8 cellular contexts compared by ENCODE assay signal in the genomic region with DNA sequence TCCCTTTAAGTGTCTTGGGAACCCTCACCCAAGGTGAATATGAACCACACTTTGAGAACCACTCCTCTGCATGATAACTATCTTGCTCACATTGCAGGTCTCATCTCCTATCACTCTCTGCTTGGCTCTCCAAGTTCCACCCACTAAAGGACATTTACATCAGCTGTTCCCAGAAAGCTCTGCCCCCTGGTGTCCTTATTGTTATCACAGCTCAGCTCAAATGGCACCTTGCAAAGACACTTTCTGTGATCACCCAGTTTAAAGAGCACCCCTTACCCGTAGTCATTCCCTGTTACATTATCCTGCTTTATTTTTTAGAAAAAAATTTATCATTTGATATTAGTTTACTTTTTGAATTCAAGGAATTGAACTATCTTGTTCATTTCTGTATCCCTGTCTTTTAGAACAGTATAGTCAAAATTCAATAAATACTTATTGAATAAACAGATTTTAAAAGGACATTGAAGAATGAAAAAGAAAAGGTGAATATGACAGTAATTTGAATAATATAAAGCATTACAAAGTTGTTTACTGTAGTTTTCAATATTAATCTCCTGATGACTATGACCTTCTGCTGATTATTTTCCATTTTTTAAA. TPM values are rescaled to one million over a fixed set of nuclear protein-coding genes. Genes with fewer than 3 reads are reported as not detected.
A peak's percentile ranks its signal among the peaks of the same experiment; 100 is the strongest.
DNase-seq lines count a peak whose midpoint lies in the region; ATAC-seq and TF ChIP-seq lines count a peak whose summit lies in the region.

No MANE protein-coding gene starts in this region.

- peak; percentile 72 for TF ChIP-seq CTCF in epithelial cell of proximal tubule (conservative IDR thresholded peaks at IDR 0.05; ENCODE audit: low read depth, low read length)

- no peaks in the 10 kb centered on the region for H3K4me1 ChIP-seq in neuronal stem cell (ENCODE audit: control insufficient read depth in 2 of 2, insufficient read depth in 1 of 2, low read depth in 1 of 2, low read length in 2 of 2)

- H3K23ac ChIP-seq in neuronal stem cell (ENCODE audit: low read depth, low read length, poor library complexity), result no peak overlapping the region

- no peaks in the 10 kb centered on the region for H3K9me3 ChIP-seq in neuronal stem cell (replicated peaks in 1 of 2; ENCODE audit: control insufficient read depth in 2 of 2, insufficient read depth in 1 of 2, low read depth in 1 of 2, low read length in 2 of 2)

- no peak overlapping the region for H3K27ac ChIP-seq in neuronal stem cell (replicated peaks; ENCODE audit: low read length)

- peak; percentile 51 for DNase-seq in EL
- DNase-seq in NCI-H1694 (lab: John Stamatoyannopoulos, UW), result peak; percentile 32
- peak; percentile 18 to 32 for DNase-seq in activated CD4-positive, alpha-beta T cell treated with anti-CD3 and anti-CD28 coated beads, Interleukin-2, amount 50 U/mL, for 4 hours
- peak; percentile 9 for DNase-seq in epithelial cell of proximal tubule (ENCODE audit: low read depth)
- DNase-seq in neuronal stem cell (ENCODE audit: low spot score), result peak; percentile 8
- DNase-seq in OCI-M2 (lab: John Stamatoyannopoulos, UW; ENCODE audit: unreplicated experiment), result no peak

- H2AFZ ChIP-seq in neuronal stem cell (ENCODE audit: low read length), result no peak overlapping the region

- no peak overlapping the region for H4K91ac ChIP-seq in neuronal stem cell (ENCODE audit: low read depth, low read length, poor library complexity)

- no peaks in the 10 kb centered on the region for H3K79me1 ChIP-seq in neuronal stem cell (ENCODE audit: low read depth, low read length)

- H3K9ac ChIP-seq in neuronal stem cell (ENCODE audit: low read depth, low read length, poor library complexity), result no peak overlapping the region

- no peak overlapping the region for H2BK12ac ChIP-seq in neuronal stem cell (ENCODE audit: low read length)

- no peak overlapping the region for H4K8ac ChIP-seq in neuronal stem cell (ENCODE audit: low read depth, low read length)

- H3K4me2 ChIP-seq in neuronal stem cell (ENCODE audit: insufficient read depth, low read length, poor library complexity, severe bottlenecking), result no peak overlapping the region

- H3K36me3 ChIP-seq in neuronal stem cell (replicated peaks in 1 of 2; ENCODE audit: control insufficient read depth in 2 of 2, insufficient read depth in 2 of 2, low read length in 2 of 2), result no peaks in the 10 kb centered on the region

- H2BK120ac ChIP-seq in neuronal stem cell (ENCODE audit: low read depth, low read length), result no peak overlapping the region

- H3K14ac ChIP-seq in neuronal stem cell (ENCODE audit: low read length), result no peak overlapping the region

- ATAC-seq in GM21619 (IDR thresholded peaks at IDR 0.05; ENCODE audit: unreplicated experiment) (peak; percentile 77), HG02759 (IDR thresholded peaks at IDR 0.05; ENCODE audit: unreplicated experiment) (no peak)

- WGBS in neuronal stem cell (ENCODE audit: extremely low coverage in 2 of 2, insufficient read length in 2 of 2, insufficient replicate concordance in 1 of 2), 2 donors, result no CpG with 5 or more reads among the region's 1 CpG

- no peak overlapping the region for H2BK5ac ChIP-seq in neuronal stem cell (ENCODE audit: low read length)

- no peak overlapping the region for H3K4ac ChIP-seq in neuronal stem cell (ENCODE audit: low read length)

- H2BK15ac ChIP-seq in neuronal stem cell (ENCODE audit: low read length), result no peak overlapping the region

- H3K4me3 ChIP-seq in epithelial cell of proximal tubule (ENCODE audit: low read depth, low read length) (no peak overlapping the region), neuronal stem cell (ENCODE audit: low read length in 2 of 2) (no peak overlapping the region)

- peaks cover 0 to 7% (median 0%) of the 10 kb centered on the region in 3 experiments for H3K27me3 ChIP-seq in neuronal stem cell (ENCODE audit: control insufficient read depth in 3 of 3, insufficient read depth in 3 of 3, low read depth in 1 of 3, low read length in 3 of 3)

- no peak overlapping the region for H3K18ac ChIP-seq in neuronal stem cell (ENCODE audit: low read length)

- H2AK5ac ChIP-seq in neuronal stem cell (ENCODE audit: low read depth, low read length), result no peak overlapping the region

RNA-seq across cellular contexts. Expression of gene GUCY2C, which starts 20.5 kb away (rescaled TPM):
- total RNA-seq in epithelial cell of proximal tubule, result not detected in 2 replicates
- polyA plus RNA-seq in neuronal stem cell (2013, experiment 1 of 2), result 0.01 TPM
- polyA plus RNA-seq in neuronal stem cell (2013, experiment 2 of 2), result 0.01 TPM
